In the genomic region with DNA sequence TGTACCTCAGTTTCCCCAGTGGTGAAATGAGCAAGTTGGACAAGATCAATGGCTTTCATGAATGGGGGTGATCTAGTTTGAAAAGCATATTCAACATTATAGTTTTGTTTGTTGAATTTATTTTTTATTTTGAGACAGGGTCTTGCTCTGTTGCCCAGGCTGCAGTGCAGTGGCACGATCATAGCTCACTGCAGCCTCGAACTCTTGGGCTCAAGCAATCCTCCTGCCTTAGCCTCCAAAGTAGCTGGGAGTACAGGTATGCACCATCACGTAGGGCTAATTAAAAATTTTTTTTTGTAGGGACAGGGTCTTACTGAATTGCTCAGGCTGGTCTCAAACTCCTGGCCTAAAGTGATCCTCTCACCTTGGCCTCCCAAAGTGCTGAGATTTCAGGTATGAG, we compare ENCODE assay signal across 10 cellular contexts.
"Had no signal": no experiment of that assay in that cellular context is flagged by ENCODE, and none has a peak within 500 bp of the region (broad histone marks: within the 10 kb centered on the region; RNA-seq: fewer than 3 reads in every experiment).

No MANE protein-coding gene starts in this region.

- H3K27ac ChIP-seq: GM23248 had no signal

- H3K9me3 ChIP-seq: HAP-1 had no signal

- H3K36me3 ChIP-seq: HAP-1 had no signal

- H3K4me1 ChIP-seq: HAP-1 had no signal

- H3K9ac ChIP-seq: GM23248 had no signal

- ATAC-seq: GM23338, HCT116 had no signal

- H3K4me3 ChIP-seq: GM23248, GM23338, HAP-1 had no signal

- H3K4me2 ChIP-seq: GM23338 had no signal

- FAIRE-seq: H1, H54 had no signal

- H2AFZ ChIP-seq: GM23248, GM23338 had no signal

- DNase-seq: GM23248, GOT3, H7, H9, HFFc6 had no signal
